14 cellular contexts compared by ENCODE assay signal in the genomic region with DNA sequence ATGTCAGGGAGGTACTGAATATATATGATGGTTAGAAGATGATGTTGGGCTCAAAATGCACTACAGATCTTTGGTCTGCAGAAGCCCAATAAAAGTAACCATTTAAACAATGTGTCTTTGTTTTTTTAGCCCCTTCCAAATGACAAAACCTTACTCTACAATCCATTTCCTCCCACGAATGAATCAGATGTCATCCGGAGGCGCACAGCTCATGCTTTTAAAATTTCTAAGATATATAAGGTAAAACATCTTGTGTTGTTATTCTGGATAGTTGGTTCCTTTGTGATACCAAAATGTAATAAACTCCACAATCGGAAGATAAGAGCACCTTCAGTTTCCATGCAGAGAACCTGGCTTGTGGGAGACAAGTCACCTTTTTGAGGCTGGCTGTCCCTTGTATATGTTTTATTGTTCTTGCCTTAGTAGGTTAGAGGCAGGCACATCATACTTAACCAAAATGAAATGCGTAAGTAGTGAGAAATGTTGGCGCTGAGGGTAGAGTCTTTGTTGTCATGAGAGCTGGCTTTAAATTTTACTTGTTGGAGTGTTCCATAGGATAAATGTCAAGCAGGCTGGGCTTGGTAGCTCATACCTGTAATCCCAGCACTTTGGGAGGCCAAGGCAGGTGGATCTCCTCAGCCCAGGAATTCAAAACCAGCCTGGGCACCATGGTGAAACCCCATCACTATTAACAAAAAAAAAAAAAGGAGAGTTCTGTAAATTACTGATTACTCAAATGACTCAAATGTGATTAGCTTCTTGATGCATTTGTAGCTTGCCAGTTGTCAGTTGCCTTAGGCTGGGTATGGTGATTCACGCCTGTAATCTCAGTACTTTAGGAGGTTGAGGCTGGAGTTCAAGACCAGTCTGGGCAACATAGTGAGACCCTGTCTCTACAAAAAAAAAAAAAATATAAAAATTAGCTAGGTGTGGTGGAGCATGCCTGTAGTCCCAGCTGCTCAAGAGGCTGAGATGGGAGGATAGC. TPM values are rescaled to one million over a fixed set of nuclear protein-coding genes. Genes with fewer than 3 reads are reported as not detected.
DNase-seq lines count a peak whose midpoint lies in the region; ATAC-seq and TF ChIP-seq lines count a peak whose summit lies in the region.
"Had no signal": no experiment of that assay in that cellular context is flagged by ENCODE, and none has a peak within 500 bp of the region (broad histone marks: within the 10 kb centered on the region; RNA-seq: fewer than 3 reads in every experiment).

No MANE protein-coding gene starts in this region.

- H3K4me1 Mint-ChIP-seq in activated CD8-positive, alpha-beta T cell treated with anti-CD3 and anti-CD28 coated beads for 36 hours (ENCODE audit: low read depth), result peaks cover 49% of the 10 kb centered on the region

- H3K9me3 ChIP-seq in fibroblast of lung (ENCODE audit: control insufficient read depth, insufficient read depth, low read depth, low read length), result no peaks in the 10 kb centered on the region
- H3K9me3 ChIP-seq: adrenal gland, heart right ventricle, SJSA1 had no signal

- CTCF ChIA-PET in activated CD8-positive, alpha-beta T cell treated with anti-CD3 and anti-CD28 coated beads for 36 hours (lab: Charles Lee), result interaction anchor here (0.9 to 4.0 kb wide), 12 partner anchors 9 to 136 kb away, joined by 3 to 22 read pairs (median 4); a partner anchor contains a TSS

- H3K4me3 Mint-ChIP-seq in activated CD8-positive, alpha-beta T cell treated with anti-CD3 and anti-CD28 coated beads for 36 hours, result peak overlapping the region; percentile 7
- H3K4me3 Mint-ChIP-seq: B cell, GM23338 had no signal

- peak overlapping the region; percentile 46 for H3K4me2 ChIP-seq in fibroblast of lung (ENCODE audit: extremely low read depth, insufficient read depth, low read length)
- H3K4me2 ChIP-seq: GM23338 had no signal

- H3K27ac Mint-ChIP-seq in activated CD8-positive, alpha-beta T cell treated with anti-CD3 and anti-CD28 coated beads for 36 hours, result peak overlapping the region; percentile 85
- H3K27ac Mint-ChIP-seq: B cell, GM23338 had no signal

- no peak overlapping the region for H3K9ac ChIP-seq in fibroblast of lung (ENCODE audit: insufficient read depth, low read length)

- peaks cover 24% of the 10 kb centered on the region for H3K4me1 ChIP-seq in fibroblast of lung (ENCODE audit: control insufficient read depth, extremely low read depth, insufficient read depth, low read length)

- intact Hi-C loops in activated CD8-positive, alpha-beta T cell treated with anti-CD3 and anti-CD28 coated beads for 36 hours (cut with micrococcal nuclease), result loop anchor here (1.0 kb wide), 1 partner anchor 19 kb away; no protein-coding TSS in a partner anchor

- peaks cover 71% of the 10 kb centered on the region for H3K36me3 Mint-ChIP-seq in activated CD8-positive, alpha-beta T cell treated with anti-CD3 and anti-CD28 coated beads for 36 hours (ENCODE audit: low read depth)

- no peak for TF ChIP-seq CTCF in activated CD8-positive, alpha-beta T cell treated with anti-CD3 and anti-CD28 coated beads for 36 hours (IDR thresholded peaks at IDR 0.05)
- TF ChIP-seq CTCF in fibroblast of lung (conservative IDR thresholded peaks at IDR 0.05 in 1 of 2, IDR thresholded peaks at IDR 0.05 in 1 of 2; ENCODE audit: low read depth in 1 of 2, low read length in 2 of 2), result no peak

- no peak overlapping the region for H3K4me3 ChIP-seq in fibroblast of lung (replicated peaks in 1 of 4; ENCODE audit: control extremely low read depth in 1 of 4, insufficient read depth in 1 of 4, low read depth in 3 of 4, low read length in 4 of 4)
- H3K4me3 ChIP-seq: adrenal gland, GM23338, heart right ventricle, SJSA1 had no signal

- no peaks in the 10 kb centered on the region for H4K20me1 ChIP-seq in fibroblast of lung (ENCODE audit: control insufficient read depth, extremely low read depth, insufficient read depth, low read length)

- DNase-seq in stimulated activated CD4-positive, alpha-beta T cell treated with anti-CD3 and anti-CD28 coated beads, Interleukin-1b, Interleukin-23, amount 100 ng/mL, for 48 hours, result peak; percentile 16
- no peak for DNase-seq in stimulated activated CD4-positive, alpha-beta T cell treated with anti-CD3 and anti-CD28 coated beads, Interleukin-2, amount 100 ng/mL, for 48 hours
- DNase-seq in activated CD8-positive, alpha-beta T cell treated with anti-CD3 and anti-CD28 coated beads for 36 hours, result no peak
- peak in 1 of 2 donors; percentile 71 for DNase-seq in fibroblast of lung (ENCODE audit: low read depth in 2 of 2)
- no peak for DNase-seq in activated gamma-delta T cell (lab: John Stamatoyannopoulos, UW)
- DNase-seq in mucosa of gallbladder (ENCODE audit: low spot score), result no peak
- DNase-seq in 8988T, result no peak
- DNase-seq in NCI-H1048 (lab: John Stamatoyannopoulos, UW), result no peak
- DNase-seq: heart right ventricle; NK-92 treated with Interleukin-12 subunit alpha and Interleukin-12 subunit beta, amount 100 ng/mL, for 24 hours had no signal

- H3K36me3 ChIP-seq in fibroblast of lung (ENCODE audit: control insufficient read depth, insufficient read depth, low read length), result peaks cover 2% of the 10 kb centered on the region

- H3K27me3 ChIP-seq in fibroblast of lung (ENCODE audit: control insufficient read depth, insufficient read depth, low read length), result no peaks in the 10 kb centered on the region
- H3K27me3 ChIP-seq: adrenal gland, heart right ventricle, SJSA1 had no signal

- peak overlapping the region; percentile 51 for H3K27ac ChIP-seq in fibroblast of lung (ENCODE audit: insufficient read depth, low read length)
- H3K27ac ChIP-seq: adrenal gland, heart right ventricle, SJSA1 had no signal

- no peak for ATAC-seq in activated CD8-positive, alpha-beta T cell treated with anti-CD3 and anti-CD28 coated beads for 36 hours
- ATAC-seq: GM23338, heart right ventricle had no signal

- POLR2A ChIA-PET in activated CD8-positive, alpha-beta T cell treated with anti-CD3 and anti-CD28 coated beads for 36 hours (lab: Charles Lee), result interaction anchor here (0.5 to 2.7 kb wide), 18 partner anchors 9 to 410 kb away, joined by 3 to 23 read pairs (median 4); a partner anchor contains a TSS

- no peaks in the 10 kb centered on the region for H3K79me2 ChIP-seq in fibroblast of lung (ENCODE audit: control insufficient read depth, insufficient read depth, low read length)

- no peak overlapping the region for H2AFZ ChIP-seq in fibroblast of lung (ENCODE audit: low read length)
- H2AFZ ChIP-seq: GM23338 had no signal

- H3K9me3 Mint-ChIP-seq in activated CD8-positive, alpha-beta T cell treated with anti-CD3 and anti-CD28 coated beads for 36 hours, result no peaks in the 10 kb centered on the region
- H3K9me3 Mint-ChIP-seq: GM23338 had no signal

- no peaks in the 10 kb centered on the region for H3K27me3 Mint-ChIP-seq in activated CD8-positive, alpha-beta T cell treated with anti-CD3 and anti-CD28 coated beads for 36 hours
- H3K27me3 Mint-ChIP-seq: B cell had no signal

RNA-seq across cellular contexts. Expression of a gene that starts 19.7 kb away (rescaled TPM):
- 10 to 100 TPM; 11.8 to 13.0 TPM for total RNA-seq in activated CD8-positive, alpha-beta T cell treated with anti-CD3 and anti-CD28 coated beads for 36 hours
- total RNA-seq in fibroblast of lung (39.5 and 63.3 TPM in 2 replicates), mucosa of gallbladder (43.8 TPM)
- 45.3 and 51.8 TPM in 2 replicates for polyA plus RNA-seq in fibroblast of lung
- 19.3 and 26.0 TPM in 2 replicates for polyA plus RNA-seq in fibroblast of lung (2012)
- polyA minus RNA-seq in fibroblast of lung (ENCODE audit: low replicate concordance), result 93.2 and 146 TPM in 2 replicates

RNA-seq across cellular contexts. Expression of a gene that starts 34.8 kb away (rescaled TPM):
- 100 to 1,000 TPM; 112 to 121 TPM for total RNA-seq in activated CD8-positive, alpha-beta T cell treated with anti-CD3 and anti-CD28 coated beads for 36 hours
- total RNA-seq in fibroblast of lung (14.4 and 14.9 TPM in 2 replicates), mucosa of gallbladder (26.0 TPM)
- 56.5 and 80.1 TPM in 2 replicates for polyA plus RNA-seq in fibroblast of lung
- 31.8 and 48.3 TPM in 2 replicates for polyA plus RNA-seq in fibroblast of lung (2012)
- 79.6 and 176 TPM in 2 replicates for polyA minus RNA-seq in fibroblast of lung (ENCODE audit: low replicate concordance)

RNA-seq across cellular contexts. Expression of a gene that starts 34.9 kb away (rescaled TPM):
- 100 to 1,000 TPM; 111 to 115 TPM for total RNA-seq in activated CD8-positive, alpha-beta T cell treated with anti-CD3 and anti-CD28 coated beads for 36 hours
- total RNA-seq in fibroblast of lung (39.0 and 55.7 TPM in 2 replicates), mucosa of gallbladder (98.0 TPM)
- polyA plus RNA-seq in fibroblast of lung, result 74.3 and 83.0 TPM in 2 replicates
- polyA plus RNA-seq in fibroblast of lung (2012), result 77.0 and 86.9 TPM in 2 replicates
- polyA minus RNA-seq in fibroblast of lung (ENCODE audit: low replicate concordance), result 193 and 219 TPM in 2 replicates
